Comparison of ENCODE assay signal across 13 cellular contexts in the genomic region with DNA sequence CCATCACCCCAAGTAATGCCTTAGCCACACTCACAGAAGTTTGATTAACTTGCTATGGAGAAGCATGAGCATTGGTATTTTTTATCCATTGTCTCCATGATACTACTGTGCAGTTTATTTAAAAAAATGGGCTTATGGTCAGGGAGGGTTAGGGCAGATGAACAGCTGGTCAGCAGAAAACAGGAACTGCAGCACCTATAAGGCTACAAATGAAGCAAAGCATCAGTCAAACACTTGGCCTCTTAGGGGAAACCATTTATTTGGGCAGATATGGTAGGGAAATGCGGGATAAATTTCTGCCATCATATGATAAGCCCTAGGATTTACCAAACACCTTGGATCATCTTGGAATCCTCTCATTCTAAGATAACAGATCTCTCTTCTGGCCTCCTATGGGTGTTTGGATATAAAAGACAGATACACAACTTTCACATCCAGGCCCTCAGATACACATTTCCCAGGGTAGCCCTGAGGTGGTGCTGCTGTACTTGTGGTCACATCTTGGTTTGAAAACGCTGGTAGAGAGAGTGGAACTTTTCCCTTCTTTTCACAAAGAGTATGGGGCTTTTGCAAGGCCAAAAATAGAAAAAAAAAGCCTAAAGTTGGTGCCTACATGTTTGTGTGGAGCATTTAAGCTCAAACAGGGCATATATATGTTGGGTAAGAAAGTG. TPM values are rescaled to one million over a fixed set of nuclear protein-coding genes. Genes with fewer than 3 reads are reported as not detected.
A peak's percentile ranks its signal among the peaks of the same experiment; 100 is the strongest.
DNase-seq lines count a peak whose midpoint lies in the region; TF ChIP-seq lines count a peak whose summit lies in the region.
"Had no signal": no experiment of that assay in that cellular context is flagged by ENCODE, and none has a peak within 500 bp of the region (broad histone marks: within the 10 kb centered on the region; RNA-seq: fewer than 3 reads in every experiment).

No MANE protein-coding gene starts in this region.

- H3K4me1 Mint-ChIP-seq in activated CD4-positive, alpha-beta T cell treated with anti-CD3 and anti-CD28 coated beads, Interleukin-2, amount 10 ng/mL, durations not matched to agents 24 days and 14 days: peaks cover 55% of the 10 kb centered on the region
- peaks cover 13% of the 10 kb centered on the region for H3K4me1 Mint-ChIP-seq in osteocyte (ENCODE audit: unreplicated experiment)

- H3K27ac ChIP-seq in ascending aorta: no peak overlapping the region
- H3K27ac ChIP-seq: BLaER1 treated with 17β-estradiol and CSF1 and Interleukin-3, amounts not matched to agents 10 nM and 100 nM had no signal

- no peak overlapping the region for H3K4me3 ChIP-seq in ascending aorta
- H3K4me3 ChIP-seq: BLaER1 treated with 17β-estradiol and CSF1 and Interleukin-3, amounts not matched to agents 10 nM and 100 nM; lung had no signal

- no peaks in the 10 kb centered on the region for H3K27me3 Mint-ChIP-seq in activated CD4-positive, alpha-beta T cell treated with anti-CD3 and anti-CD28 coated beads, Interleukin-2, amount 10 ng/mL, durations not matched to agents 24 days and 14 days
- peaks cover 25% of the 10 kb centered on the region for H3K27me3 Mint-ChIP-seq in osteocyte (ENCODE audit: unreplicated experiment)

- no peaks in the 10 kb centered on the region for H3K9me3 ChIP-seq in ascending aorta
- H3K9me3 ChIP-seq: BLaER1 treated with 17β-estradiol and CSF1 and Interleukin-3, amounts not matched to agents 10 nM and 100 nM had no signal

- peak; percentile 29 for TF ChIP-seq CTCF in osteocyte (IDR thresholded peaks at IDR 0.05)
- no peak for TF ChIP-seq CTCF in ascending aorta (IDR thresholded peaks at IDR 0.05)

- intact Hi-C loops in activated CD4-positive, alpha-beta T cell treated with anti-CD3 and anti-CD28 coated beads, Interleukin-2, amount 10 ng/mL, durations not matched to agents 24 days and 14 days (cut with micrococcal nuclease): loop anchor here (1.0 kb wide), 1 partner anchor 21 kb away; no protein-coding TSS in a partner anchor
- intact Hi-C loops in ascending aorta (cut with DNase I): no loop called here

- peak; percentile 76 for DNase-seq in activated CD4-positive, alpha-beta T cell treated with anti-CD3 and anti-CD28 coated beads, Interleukin-2, amount 10 ng/mL, durations not matched to agents 24 days and 14 days
- DNase-seq in activated CD4-positive, alpha-beta T cell treated with anti-CD3 and anti-CD28 coated beads, Interleukin-2, amount 50 U/mL, for 48 hours: no peak
- DNase-seq in NCI-H446 treated with DMSO at 0.1 percent for 48 hours (lab: John Stamatoyannopoulos, UW) (peak; percentile 7), dermis microvascular lymphatic vessel endothelial cell (ENCODE audit: low read depth in 2 of 2) (peak; percentile 44 to 62), osteocyte (ENCODE audit: extremely low spot score, unreplicated experiment) (no peak), NCI-H345 treated with DMSO at 0.1 percent for 48 hours (lab: John Stamatoyannopoulos, UW; ENCODE audit: unreplicated experiment) (no peak), ascending aorta (ENCODE audit: low spot score in 2 of 2) (no peak)
- DNase-seq in activated CD4-positive, CD25-positive, alpha-beta regulatory T cell treated with anti-CD3 and anti-CD28 coated beads, Interleukin-2, amount 50 U/mL, for 72 hours: no peak
- DNase-seq: erythroblast, NCI-H146 had no signal

- peaks cover 21% of the 10 kb centered on the region for H3K36me3 Mint-ChIP-seq in activated CD4-positive, alpha-beta T cell treated with anti-CD3 and anti-CD28 coated beads, Interleukin-2, amount 10 ng/mL, durations not matched to agents 24 days and 14 days (ENCODE audit: low read depth)
- H3K36me3 Mint-ChIP-seq in osteocyte (ENCODE audit: unreplicated experiment): no peaks in the 10 kb centered on the region
- H3K36me3 Mint-ChIP-seq: activated naive CD8-positive, alpha-beta T cell had no signal

- peak overlapping the region; percentile 24 for H3K4me3 Mint-ChIP-seq in activated CD4-positive, alpha-beta T cell treated with anti-CD3 and anti-CD28 coated beads, Interleukin-2, amount 10 ng/mL, durations not matched to agents 24 days and 14 days
- H3K4me3 Mint-ChIP-seq in osteocyte (ENCODE audit: unreplicated experiment): no peak overlapping the region
- H3K4me3 Mint-ChIP-seq: activated naive CD8-positive, alpha-beta T cell had no signal

- peak overlapping the region; percentile 77 for H3K27ac Mint-ChIP-seq in activated CD4-positive, alpha-beta T cell treated with anti-CD3 and anti-CD28 coated beads, Interleukin-2, amount 10 ng/mL, durations not matched to agents 24 days and 14 days
- no peak overlapping the region for H3K27ac Mint-ChIP-seq in osteocyte (ENCODE audit: unreplicated experiment)

- no peaks in the 10 kb centered on the region for H3K4me1 ChIP-seq in ascending aorta

- H3K27me3 ChIP-seq in ascending aorta: no peaks in the 10 kb centered on the region
- H3K27me3 ChIP-seq: BLaER1 treated with 17β-estradiol and CSF1 and Interleukin-3, amounts not matched to agents 10 nM and 100 nM had no signal

- no peaks in the 10 kb centered on the region for H3K36me3 ChIP-seq in ascending aorta
- H3K36me3 ChIP-seq: BLaER1 treated with 17β-estradiol and CSF1 and Interleukin-3, amounts not matched to agents 10 nM and 100 nM had no signal

- H3K9me3 Mint-ChIP-seq in activated CD4-positive, alpha-beta T cell treated with anti-CD3 and anti-CD28 coated beads, Interleukin-2, amount 10 ng/mL, durations not matched to agents 24 days and 14 days: peaks cover 9% of the 10 kb centered on the region
- H3K9me3 Mint-ChIP-seq in osteocyte (ENCODE audit: unreplicated experiment): peaks cover 4% of the 10 kb centered on the region

RNA-seq across cellular contexts. Expression of a gene that starts 42.8 kb away (rescaled TPM):
- 155 and 160 TPM in 2 replicates for total RNA-seq in activated CD4-positive, alpha-beta T cell treated with anti-CD3 and anti-CD28 coated beads, Interleukin-2, amount 10 ng/mL, durations not matched to agents 24 days and 14 days
- total RNA-seq in dermis microvascular lymphatic vessel endothelial cell (5.6 and 8.3 TPM in 2 replicates), osteocyte (24.5 and 33.5 TPM in 2 replicates), ascending aorta (5.4 TPM)

Comparison
In these comparisons a context has a peak if more than half of its experiments do, and no peak if none do; other contexts are left out.
1. DNase-seq: peak in activated CD4-positive, alpha-beta T cell treated with anti-CD3 and anti-CD28 coated beads, Interleukin-2, amount 10 ng/mL, durations not matched to agents 24 days and 14 days (single experiment), NCI-H446 treated with DMSO at 0.1 percent for 48 hours (single experiment) and dermis microvascular lymphatic vessel endothelial cell (2 of 2); none in activated CD4-positive, alpha-beta T cell treated with anti-CD3 and anti-CD28 coated beads, Interleukin-2, amount 50 U/mL, for 48 hours (0 of 2), osteocyte (single experiment), NCI-H345 treated with DMSO at 0.1 percent for 48 hours (single experiment), activated CD4-positive, CD25-positive, alpha-beta regulatory T cell treated with anti-CD3 and anti-CD28 coated beads, Interleukin-2, amount 50 U/mL, for 72 hours (single experiment) and ascending aorta (0 of 2).